1 cellular context compared by ENCODE assay signal in genomic region chr12:90936230-90937005, GRCh38.
TF ChIP-seq lines count a peak whose summit lies in the region.

No MANE protein-coding gene starts in this region.

TF ChIP-seq in K562, 482 proteins besides CTCF, POLR2A, EP300 and RAD21:
- no peak for TF ChIP-seq PHB (CRISPR knock-in tag; IDR thresholded peaks at IDR 0.05)
- TF ChIP-seq U2AF1 (optimal IDR thresholded peaks at IDR 0.05; ENCODE audit: low read depth, low read length): no peak
- TF ChIP-seq ZFPM2 (CRISPR knock-in tag; IDR thresholded peaks at IDR 0.05): no peak
- no peak for TF ChIP-seq CBFA2T3 (IDR thresholded peaks at IDR 0.05)
- no peak for TF ChIP-seq KDM4B (IDR thresholded peaks at IDR 0.05; ENCODE audit: borderline replicate concordance in 2 of 2, low read depth in 1 of 2)
- no peak for TF ChIP-seq PTBP1 (IDR thresholded peaks at IDR 0.05; ENCODE audit: low read depth, low read length)
- no peak for TF ChIP-seq BRCA1 (IDR thresholded peaks at IDR 0.05)
- TF ChIP-seq BRCA1 (CRISPR knock-in tag; IDR thresholded peaks at IDR 0.05): no peak
- TF ChIP-seq ZNF263 (CRISPR knock-in tag; IDR thresholded peaks at IDR 0.05; ENCODE audit: borderline replicate concordance): no peak
- TF ChIP-seq NCOR1 (IDR thresholded peaks at IDR 0.05): no peak
- TF ChIP-seq CSDE1 (IDR thresholded peaks at IDR 0.05): no peak
- no peak for TF ChIP-seq ZNF639 (CRISPR knock-in tag; conservative IDR thresholded peaks at IDR 0.05 in 1 of 2, IDR thresholded peaks at IDR 0.05 in 1 of 2)
- TF ChIP-seq HES1 (IDR thresholded peaks at IDR 0.05; ENCODE audit: low read depth): no peak
- TF ChIP-seq ZBTB8A (IDR thresholded peaks at IDR 0.05; ENCODE audit: partially characterized antibody): no peak
- TF ChIP-seq RREB1 (CRISPR knock-in tag; IDR thresholded peaks at IDR 0.05): no peak
- no peak for TF ChIP-seq ZNF780A (CRISPR knock-in tag; IDR thresholded peaks at IDR 0.05)
- TF ChIP-seq SP1 (CRISPR knock-in tag; IDR thresholded peaks at IDR 0.05): no peak
- no peak for TF ChIP-seq YY1 (IDR thresholded peaks at IDR 0.05; ENCODE audit: borderline replicate concordance in 1 of 3, control insufficient read depth in 1 of 3, extremely low read depth in 1 of 3, insufficient read depth in 3 of 3, insufficient read length in 1 of 3, insufficient replicate concordance in 2 of 3, low read depth in 1 of 3, low read length in 2 of 3)
- no peak for TF ChIP-seq BCOR (IDR thresholded peaks at IDR 0.05)
